ENCODE assay signal across 17 cellular contexts in the genomic region with DNA sequence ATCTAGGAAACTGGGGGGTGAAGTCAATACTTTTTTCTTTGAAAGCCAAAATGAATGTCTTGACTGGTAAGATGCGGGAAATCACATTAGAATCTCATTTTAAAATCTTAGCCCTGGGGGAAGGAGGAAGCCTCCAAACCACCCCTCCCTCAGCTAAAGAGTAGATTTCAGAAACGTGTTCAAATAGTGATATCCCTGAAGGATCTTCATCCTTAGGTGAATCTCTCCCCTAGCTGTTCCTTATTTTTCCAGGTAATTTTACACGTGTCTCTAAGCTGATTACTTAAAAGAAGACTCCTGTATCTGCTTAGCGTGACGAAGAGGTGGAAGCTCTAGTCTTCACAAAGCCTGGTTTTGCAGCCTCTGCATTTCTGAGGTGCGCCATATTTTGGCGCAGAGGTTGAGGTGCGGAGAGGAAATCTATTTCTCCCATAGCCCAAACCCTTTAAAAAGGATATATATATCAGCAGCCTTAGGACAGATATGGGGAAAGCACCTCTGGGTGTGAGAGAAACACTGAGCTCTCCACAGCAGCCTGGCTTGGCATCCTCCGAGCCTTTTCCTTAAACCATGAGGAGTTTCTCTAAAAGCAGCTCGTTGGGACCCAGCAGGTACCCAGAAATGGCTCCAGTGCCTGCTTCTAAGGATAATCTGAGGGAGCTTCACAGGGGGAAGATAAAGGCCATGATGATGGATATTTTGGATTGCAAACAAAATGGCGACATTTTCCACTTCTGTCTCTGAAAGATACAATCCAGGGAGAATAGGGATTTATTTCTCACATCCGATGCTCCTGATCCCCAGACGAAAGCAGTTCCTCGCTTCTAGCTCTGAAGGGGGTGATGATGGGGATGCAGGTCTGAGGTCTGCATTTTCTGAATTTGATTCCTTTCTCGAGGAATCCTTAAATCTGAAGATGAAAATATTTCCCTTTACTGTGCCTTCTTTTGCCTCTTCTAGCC. TPM values are rescaled to one million over a fixed set of nuclear protein-coding genes. Genes with fewer than 3 reads are reported as not detected.
DNase-seq lines count a peak whose midpoint lies in the region; ATAC-seq, FAIRE-seq and TF ChIP-seq lines count a peak whose summit lies in the region.
"Had no signal": no experiment of that assay in that cellular context is flagged by ENCODE, and none has a peak within 500 bp of the region (broad histone marks: within the 10 kb centered on the region; RNA-seq: fewer than 3 reads in every experiment).

No MANE protein-coding gene starts in this region.

- no peak overlapping the region for H3K4me2 ChIP-seq in H1 (ENCODE audit: insufficient read depth in 1 of 2, low read depth in 2 of 2, low read length in 2 of 2)
- H3K4me2 ChIP-seq in mesenchymal stem cell (ENCODE audit: low read length, poor library complexity, severe bottlenecking): peak overlapping the region; percentile 34

- no peak overlapping the region for H3K18ac ChIP-seq in H1 (ENCODE audit: extremely low read depth, low read length)
- no peak overlapping the region for H3K18ac ChIP-seq in mesenchymal stem cell (ENCODE audit: low read depth in 1 of 2, low read length in 2 of 2)

- intact Hi-C loops in Panc1 (cut with micrococcal nuclease; ENCODE audit: unreplicated experiment): no loop called here

- H4K91ac ChIP-seq in H1 (replicated peaks; ENCODE audit: insufficient read length, low read length) (no peak overlapping the region), mesenchymal stem cell (ENCODE audit: low read length) (no peak overlapping the region)

- no peak overlapping the region for H2BK15ac ChIP-seq in H1 (ENCODE audit: low read length)
- H2BK15ac ChIP-seq in mesenchymal stem cell (ENCODE audit: low read depth, poor library complexity, severe bottlenecking): no peak overlapping the region

- H3K4ac ChIP-seq in H1 (replicated peaks; ENCODE audit: insufficient read length, low read depth, low read length) (no peak overlapping the region), mesenchymal stem cell (ENCODE audit: low read depth in 1 of 2, low read length in 2 of 2) (no peak overlapping the region)

- 0 out of 2 replicates have a peak, but pooled peaks cover 1% of the 10 kb centered on the region for H3K23me2 ChIP-seq in H1 (ENCODE audit: low read depth, low read length)

- H3K79me1 ChIP-seq in H1 (ENCODE audit: low read depth, low read length): no peaks in the 10 kb centered on the region
- H3K79me1 ChIP-seq in mesenchymal stem cell (replicated peaks; ENCODE audit: low read length, poor library complexity, severe bottlenecking): no peaks in the 10 kb centered on the region

- no peak overlapping the region for H3K14ac ChIP-seq in H1 (ENCODE audit: insufficient read length)
- no peak overlapping the region for H3K14ac ChIP-seq in mesenchymal stem cell (ENCODE audit: low read length in 2 of 2)

- no peak overlapping the region for H3K4me3 ChIP-seq in Panc1 (ENCODE audit: low read depth in 2 of 2, low read length in 2 of 2)
- H3K4me3 ChIP-seq in H1 (ENCODE audit: extremely low read depth in 1 of 4, insufficient read depth in 2 of 4, low read depth in 3 of 4, low read length in 4 of 4): no peak overlapping the region
- H3K4me3 ChIP-seq in mesenchymal stem cell (ENCODE audit: insufficient read depth in 1 of 2, low read depth in 1 of 2, low read length in 2 of 2): no peak overlapping the region
- H3K4me3 ChIP-seq in stomach smooth muscle (ENCODE audit: low read length in 2 of 2): peak overlapping the region; percentile 96 to 97
- H3K4me3 ChIP-seq: GM23248, SJCRH30 had no signal

- H4K8ac ChIP-seq in H1 (ENCODE audit: extremely low read depth, insufficient read depth, low read length) (no peak overlapping the region), mesenchymal stem cell (ENCODE audit: low read length) (no peak overlapping the region)

- ATAC-seq in Panc1 (no peak), GM18858 (IDR thresholded peaks at IDR 0.05; ENCODE audit: unreplicated experiment) (no peak), GM19463 (IDR thresholded peaks at IDR 0.05; ENCODE audit: unreplicated experiment) (no peak)

- WGBS in H1 (ENCODE audit: extremely low coverage in 1 of 2, insufficient coverage in 1 of 2, insufficient read length in 1 of 2, insufficient replicate concordance in 2 of 2, low coverage in 1 of 2, low lambda C conversion rate in 2 of 2, missing lambda C conversion rate in 1 of 2), 2 experiments: 21% methylated on average over 15 of the region's 15 CpGs; no CpG with 5 or more reads in 1 of the 2 experiments
- WGBS in mesenchymal stem cell: 28% methylated on average over 10 of the region's 15 CpGs

- H2BK5ac ChIP-seq in H1 (ENCODE audit: low read depth, low read length): no peak overlapping the region
- no peak overlapping the region for H2BK5ac ChIP-seq in mesenchymal stem cell (ENCODE audit: low read depth, low read length, poor library complexity, severe bottlenecking)

- no peak overlapping the region for H2AK5ac ChIP-seq in H1 (ENCODE audit: low read depth, low read length)
- H2AK5ac ChIP-seq in mesenchymal stem cell (ENCODE audit: low read length, severe bottlenecking): peak overlapping the region; percentile 80

- CTCF ChIA-PET in Panc1 (lab: Charles Lee) (no interaction called here), H1 (lab: Charles Lee; ENCODE audit: partially characterized antibody) (interaction anchor here (0.8 to 2.9 kb wide), 12 partner anchors 9 to 65 kb away, joined by 3 to 13 read pairs (median 4); partner anchors contain the start of gene HOXA5)

- no peak overlapping the region for H4K5ac ChIP-seq in H1 (ENCODE audit: insufficient read length, low read depth, low read length)

- no peak for FAIRE-seq in H1 (lab: Jason Lieb, UNC)
- FAIRE-seq: GM18507 had no signal

- no peak overlapping the region for H2AFZ ChIP-seq in H1 (ENCODE audit: low read length)
- no peak overlapping the region for H2AFZ ChIP-seq in mesenchymal stem cell (ENCODE audit: low read depth, low read length)
- H2AFZ ChIP-seq: GM23248 had no signal

- DNase-seq in Panc1 (ENCODE audit: low read depth, low spot score): no peak
- DNase-seq in H1 (ENCODE audit: low read depth in 1 of 2, low spot score in 2 of 2): no peak
- DNase-seq in mesenchymal stem cell: no peak
- no peak for DNase-seq in NCI-H128 (lab: John Stamatoyannopoulos, UW; ENCODE audit: unreplicated experiment)
- DNase-seq in mucosa of gallbladder (ENCODE audit: low spot score): no peak
- DNase-seq: activated CD4-positive, alpha-beta T cell treated with anti-CD3 and anti-CD28 coated beads, Interleukin-2, amount 50 U/mL, for 48 hours; GM23248; NCI-H1092; NCI-H2227 treated with DMSO at 0.1 percent for 48 hours; SJCRH30; stimulated activated CD4-positive, alpha-beta T cell treated with anti-CD3 and anti-CD28 coated beads, Interleukin-4, amount 100 ng/mL, for 24 hours had no signal

- TF ChIP-seq EP300 in H1 (IDR thresholded peaks at IDR 0.05; ENCODE audit: borderline replicate concordance in 1 of 2, low read depth in 2 of 2, low read length in 2 of 2): no peak

- H3K27ac ChIP-seq in Panc1 (ENCODE audit: low read length) (peak overlapping the region; percentile 85), H1 (ENCODE audit: low read depth, low read length) (no peak overlapping the region), mesenchymal stem cell (ENCODE audit: low read length, poor library complexity, severe bottlenecking) (peak overlapping the region; percentile 76), stomach smooth muscle (ENCODE audit: low read length) (peak overlapping the region; percentile 97)
- H3K27ac ChIP-seq: GM23248, SJCRH30 had no signal

- in situ Hi-C loops in Panc1 (cut with HindIII; ENCODE audit: low pct_unique_long_range_greater_than_20kb, low sequenced_read_pairs): no loop called here

- H2BK12ac ChIP-seq in H1 (ENCODE audit: low read depth, low read length) (no peak overlapping the region), mesenchymal stem cell (ENCODE audit: low read length in 2 of 2) (no peak overlapping the region)

- TF ChIP-seq POLR2A in H1 (IDR thresholded peaks at IDR 0.05; ENCODE audit: control extremely low read depth in 1 of 2, low read depth in 2 of 2, low read length in 2 of 2): no peak

- H3K56ac ChIP-seq in H1 (replicated peaks; ENCODE audit: insufficient read length, low read depth, low read length): no peak overlapping the region

- H3K23ac ChIP-seq in H1 (ENCODE audit: insufficient read length) (no peak overlapping the region), mesenchymal stem cell (ENCODE audit: low read length in 2 of 2) (no peak overlapping the region)

- H4K20me1 ChIP-seq in H1 (replicated peaks in 1 of 2; ENCODE audit: control insufficient read depth in 1 of 2, insufficient read depth in 2 of 2, low read length in 2 of 2): peaks cover 21 to 38% of the 10 kb centered on the region in 2 experiments

- POLR2A ChIA-PET in Panc1 (lab: Charles Lee): interaction anchor here (0.8 kb wide), 1 partner anchor 227 kb away, joined by 11 read pairs; no protein-coding TSS in a partner anchor
- POLR2A ChIA-PET in H1 (lab: Charles Lee; ENCODE audit: partially characterized antibody): interaction anchor here (1.1 to 2.8 kb wide), 3 partner anchors 9 to 13 kb away, joined by 3 to 6 read pairs (median 5); partner anchors contain the start of gene HOXA1

- no peaks in the 10 kb centered on the region for H3K9me3 ChIP-seq in Panc1 (ENCODE audit: control insufficient read depth, insufficient read depth, low read depth, low read length)
- no peaks in the 10 kb centered on the region for H3K9me3 ChIP-seq in H1 (ENCODE audit: insufficient read depth in 2 of 2, low read depth in 1 of 2, low read length in 1 of 2)
- H3K9me3 ChIP-seq in mesenchymal stem cell (ENCODE audit: control insufficient read depth, low read length): no peaks in the 10 kb centered on the region
- no peaks in the 10 kb centered on the region for H3K9me3 ChIP-seq in stomach smooth muscle (ENCODE audit: control insufficient read depth in 2 of 2, low read length in 2 of 2)
- H3K9me3 ChIP-seq: right atrium auricular region had no signal

- H3K79me2 ChIP-seq in H1 (ENCODE audit: control insufficient read depth in 1 of 2, insufficient read depth in 2 of 2, low read length in 2 of 2): no peaks in the 10 kb centered on the region

- H3K9ac ChIP-seq in H1 (replicated peaks in 1 of 4; ENCODE audit: extremely low read depth in 1 of 4, low read depth in 3 of 4, low read length in 3 of 4): no peak overlapping the region
- H3K9ac ChIP-seq in mesenchymal stem cell (ENCODE audit: low read length): peak overlapping the region; percentile 96
- peak overlapping the region; percentile 90 to 92 for H3K9ac ChIP-seq in stomach smooth muscle (ENCODE audit: low read length in 2 of 2)
- H3K9ac ChIP-seq: GM23248 had no signal

- TF ChIP-seq RAD21 in H1 (IDR thresholded peaks at IDR 0.05 in 1 of 2, conservative IDR thresholded peaks at IDR 0.05 in 1 of 2; ENCODE audit: low read depth in 2 of 2, low read length in 2 of 2): no peak

- BruUV-seq in Panc1 (replicated peaks; lab: Mats Ljungman, UMichigan): no TSS peak

- no peaks in the 10 kb centered on the region for H3K27me3 ChIP-seq in Panc1 (ENCODE audit: control insufficient read depth, insufficient read depth, low read length)
- H3K27me3 ChIP-seq in H1 (replicated peaks in 1 of 4; ENCODE audit: control insufficient read depth in 3 of 4, extremely low read depth in 1 of 4, insufficient read depth in 3 of 4, low read length in 3 of 4): peaks cover 98 to 100% (median 99%) of the 10 kb centered on the region in 4 experiments
- no peaks in the 10 kb centered on the region for H3K27me3 ChIP-seq in mesenchymal stem cell (ENCODE audit: control insufficient read depth in 1 of 2, insufficient read depth in 1 of 2, low read length in 2 of 2)
- H3K27me3 ChIP-seq in stomach smooth muscle (ENCODE audit: control insufficient read depth in 1 of 2, insufficient read depth in 2 of 2, low read length in 2 of 2): no peaks in the 10 kb centered on the region
- H3K27me3 ChIP-seq: SJCRH30 had no signal

- TF ChIP-seq CTCF in Panc1 (IDR thresholded peaks at IDR 0.05) (no peak), H1 (IDR thresholded peaks at IDR 0.05; ENCODE audit: control extremely low read depth in 1 of 3, insufficient read depth in 1 of 3, low read depth in 1 of 3, low read length in 3 of 3) (no peak)

- H2BK120ac ChIP-seq in H1 (replicated peaks; ENCODE audit: low read depth, low read length) (no peak overlapping the region), mesenchymal stem cell (ENCODE audit: low read depth, low read length) (no peak overlapping the region)

- H3K4me1 ChIP-seq in Panc1 (ENCODE audit: control insufficient read depth, insufficient read depth, low read length) (peaks cover 74% of the 10 kb centered on the region), H1 (replicated peaks in 1 of 4; ENCODE audit: control insufficient read depth in 3 of 4, insufficient read depth in 4 of 4, low read length in 3 of 4) (peaks cover 0 to 16% (median 11%) of the 10 kb centered on the region in 4 experiments; a peak in 6 of 7 replicates), mesenchymal stem cell (ENCODE audit: control insufficient read depth, insufficient read depth, low read depth, low read length) (peaks cover 34% of the 10 kb centered on the region), stomach smooth muscle (ENCODE audit: control insufficient read depth, insufficient read depth, low read length) (peaks cover 57% of the 10 kb centered on the region)
- H3K4me1 ChIP-seq: SJCRH30 had no signal

- no peak overlapping the region for H2BK20ac ChIP-seq in H1 (ENCODE audit: low read length)

- H3K36me3 ChIP-seq in Panc1 (ENCODE audit: control insufficient read depth, insufficient read depth, low read length) (peaks cover 2% of the 10 kb centered on the region; the same call in 1 of the 2 replicates), H1 (ENCODE audit: control insufficient read depth in 2 of 4, insufficient read depth in 4 of 4, low read length in 3 of 4) (peaks cover 0 to 11% (median 0%) of the 10 kb centered on the region in 4 experiments; a peak in 1 of 8 replicates), mesenchymal stem cell (ENCODE audit: control insufficient read depth in 1 of 2, insufficient read depth in 2 of 2, low read depth in 1 of 2, low read length in 2 of 2) (peaks cover 12 to 34% of the 10 kb centered on the region in 2 experiments), stomach smooth muscle (ENCODE audit: control insufficient read depth in 2 of 2, insufficient read depth in 2 of 2, low read length in 2 of 2) (no peaks in the 10 kb centered on the region)
- H3K36me3 ChIP-seq: right atrium auricular region had no signal

RNA-seq across cellular contexts. Expression of gene HOXA2, which starts 3.0 kb away (rescaled TPM):
- total RNA-seq in Panc1 (2021; ENCODE audit: unreplicated experiment): 2.9 TPM
- polyA plus RNA-seq in Panc1 (2012; ENCODE audit: insufficient read length): 0.84 TPM
- not detected in 2 replicates for total RNA-seq in H1 (2021; fragmentation: NEBNext Ultra II Directional; extraction: Animal tissue kit (Norgen Biotek cat#: 25700))
- not detected in 2 replicates for polyA plus RNA-seq in H1 (2011; rRNA removed)
- not detected for polyA plus RNA-seq in H1 (2011; cell fraction: cytosol; rRNA removed)
- not detected for polyA plus RNA-seq in H1 (2011; cell fraction: nucleus; rRNA removed)
- not detected in 4 replicates for polyA plus RNA-seq in H1 (2012, experiment 1 of 2)
- polyA plus RNA-seq in H1 (2012, experiment 2 of 2): not detected
- not detected for polyA plus RNA-seq in H1 (2013, experiment 1 of 2)
- not detected for polyA plus RNA-seq in H1 (2013, experiment 2 of 2)
- not detected in 2 replicates for polyA minus RNA-seq in H1 (2011; rRNA and poly(A)+ RNA removed)
- polyA minus RNA-seq in H1 (2011; cell fraction: cytosol; rRNA and poly(A)+ RNA removed): not detected
- not detected for polyA minus RNA-seq in H1 (2011; cell fraction: nucleus; rRNA and poly(A)+ RNA removed)
- polyA plus RNA-seq in mesenchymal stem cell (2013, experiment 1 of 2): 0.51 TPM
- polyA plus RNA-seq in mesenchymal stem cell (2013, experiment 2 of 2): 0.58 TPM
- 0.52 TPM for total RNA-seq in mucosa of gallbladder
- total RNA-seq: GM23248 had no signal
- polyA plus RNA-seq: GM23248, IgD-negative memory B cell had no signal

RNA-seq across cellular contexts. Expression of gene HOXA1, which starts 9.6 kb away (rescaled TPM):
- 8.8 TPM for total RNA-seq in Panc1 (2021; ENCODE audit: unreplicated experiment)
- polyA plus RNA-seq in Panc1 (2012; ENCODE audit: insufficient read length): 5.3 TPM
- total RNA-seq in H1 (2021; fragmentation: NEBNext Ultra II Directional; extraction: Animal tissue kit (Norgen Biotek cat#: 25700)): not detected in 2 replicates
- not detected in 2 replicates for polyA plus RNA-seq in H1 (2011; rRNA removed)
- polyA plus RNA-seq in H1 (2011; cell fraction: cytosol; rRNA removed): not detected
- polyA plus RNA-seq in H1 (2011; cell fraction: nucleus; rRNA removed): not detected
- not detected in 4 replicates for polyA plus RNA-seq in H1 (2012, experiment 1 of 2)
- polyA plus RNA-seq in H1 (2012, experiment 2 of 2): not detected
- polyA plus RNA-seq in H1 (2013, experiment 1 of 2): not detected
- polyA plus RNA-seq in H1 (2013, experiment 2 of 2): 0.06 TPM
- not detected in 2 replicates for polyA minus RNA-seq in H1 (2011; rRNA and poly(A)+ RNA removed)
- not detected for polyA minus RNA-seq in H1 (2011; cell fraction: cytosol; rRNA and poly(A)+ RNA removed)
- polyA minus RNA-seq in H1 (2011; cell fraction: nucleus; rRNA and poly(A)+ RNA removed): not detected
- 1.6 TPM for polyA plus RNA-seq in mesenchymal stem cell (2013, experiment 1 of 2)
- polyA plus RNA-seq in mesenchymal stem cell (2013, experiment 2 of 2): 1.5 TPM
- 0.40 TPM for total RNA-seq in mucosa of gallbladder

RNA-seq across cellular contexts. Expression of gene HOXA4, which starts 25.1 kb away (rescaled TPM):
- total RNA-seq in Panc1 (2021; ENCODE audit: unreplicated experiment) (0.39 TPM), mucosa of gallbladder (2.3 TPM)
- 0.45 TPM for polyA plus RNA-seq in Panc1 (2012; ENCODE audit: insufficient read length)
- total RNA-seq in H1 (2021; fragmentation: NEBNext Ultra II Directional; extraction: Animal tissue kit (Norgen Biotek cat#: 25700)): not detected in 2 replicates
- polyA plus RNA-seq in H1 (2011; rRNA removed): not detected in 2 replicates
- not detected for polyA plus RNA-seq in H1 (2011; cell fraction: cytosol; rRNA removed)
- not detected for polyA plus RNA-seq in H1 (2011; cell fraction: nucleus; rRNA removed)
- polyA plus RNA-seq in H1 (2012, experiment 1 of 2): not detected in 4 replicates
- not detected for polyA plus RNA-seq in H1 (2012, experiment 2 of 2)
- polyA plus RNA-seq in H1 (2013, experiment 1 of 2): not detected
- polyA plus RNA-seq in H1 (2013, experiment 2 of 2): not detected
- not detected in 2 replicates for polyA minus RNA-seq in H1 (2011; rRNA and poly(A)+ RNA removed)
- not detected for polyA minus RNA-seq in H1 (2011; cell fraction: cytosol; rRNA and poly(A)+ RNA removed)
- polyA minus RNA-seq in H1 (2011; cell fraction: nucleus; rRNA and poly(A)+ RNA removed): not detected
- polyA plus RNA-seq in mesenchymal stem cell (2013, experiment 1 of 2): 0.91 TPM
- polyA plus RNA-seq in mesenchymal stem cell (2013, experiment 2 of 2): 1.1 TPM
- polyA plus RNA-seq: IgD-negative memory B cell had no signal

RNA-seq across cellular contexts. Expression of gene HOXA5, which starts 38.0 kb away (rescaled TPM):
- total RNA-seq in Panc1 (2021; ENCODE audit: unreplicated experiment): 3.9 TPM
- 3.0 TPM for polyA plus RNA-seq in Panc1 (2012; ENCODE audit: insufficient read length)
- total RNA-seq in H1 (2021; fragmentation: NEBNext Ultra II Directional; extraction: Animal tissue kit (Norgen Biotek cat#: 25700)): not detected in 2 replicates
- not detected in 2 replicates for polyA plus RNA-seq in H1 (2011; rRNA removed)
- not detected for polyA plus RNA-seq in H1 (2011; cell fraction: cytosol; rRNA removed)
- not detected for polyA plus RNA-seq in H1 (2011; cell fraction: nucleus; rRNA removed)
- polyA plus RNA-seq in H1 (2012, experiment 1 of 2): not detected in 4 replicates
- polyA plus RNA-seq in H1 (2012, experiment 2 of 2): not detected
- polyA plus RNA-seq in H1 (2013, experiment 1 of 2): not detected
- polyA plus RNA-seq in H1 (2013, experiment 2 of 2): not detected
- not detected in 2 replicates for polyA minus RNA-seq in H1 (2011; rRNA and poly(A)+ RNA removed)
- polyA minus RNA-seq in H1 (2011; cell fraction: cytosol; rRNA and poly(A)+ RNA removed): not detected
- polyA minus RNA-seq in H1 (2011; cell fraction: nucleus; rRNA and poly(A)+ RNA removed): not detected
- polyA plus RNA-seq in mesenchymal stem cell (2013, experiment 1 of 2): 2.0 TPM
- polyA plus RNA-seq in mesenchymal stem cell (2013, experiment 2 of 2): 2.0 TPM
- total RNA-seq in mucosa of gallbladder: 0.81 TPM
- polyA plus RNA-seq: IgD-negative memory B cell had no signal

RNA-seq across cellular contexts. Expression of gene HOXA6, which starts 42.1 kb away (rescaled TPM):
- total RNA-seq in Panc1 (2021; ENCODE audit: unreplicated experiment): 3.3 TPM
- 4.8 TPM for polyA plus RNA-seq in Panc1 (2012; ENCODE audit: insufficient read length)
- not detected in 2 replicates for total RNA-seq in H1 (2021; fragmentation: NEBNext Ultra II Directional; extraction: Animal tissue kit (Norgen Biotek cat#: 25700))
- polyA plus RNA-seq in H1 (2011; rRNA removed): not detected in 2 replicates
- polyA plus RNA-seq in H1 (2011; cell fraction: cytosol; rRNA removed): not detected
- polyA plus RNA-seq in H1 (2011; cell fraction: nucleus; rRNA removed): not detected
- polyA plus RNA-seq in H1 (2012, experiment 1 of 2): not detected in 4 replicates
- not detected for polyA plus RNA-seq in H1 (2012, experiment 2 of 2)
- polyA plus RNA-seq in H1 (2013, experiment 1 of 2): not detected
- polyA plus RNA-seq in H1 (2013, experiment 2 of 2): not detected
- polyA minus RNA-seq in H1 (2011; rRNA and poly(A)+ RNA removed): not detected in 2 replicates
- not detected for polyA minus RNA-seq in H1 (2011; cell fraction: cytosol; rRNA and poly(A)+ RNA removed)
- polyA minus RNA-seq in H1 (2011; cell fraction: nucleus; rRNA and poly(A)+ RNA removed): not detected
- 0.62 TPM for polyA plus RNA-seq in mesenchymal stem cell (2013, experiment 1 of 2)
- polyA plus RNA-seq in mesenchymal stem cell (2013, experiment 2 of 2): 0.59 TPM
- total RNA-seq in mucosa of gallbladder: 0.29 TPM
- total RNA-seq: right atrium auricular region had no signal

Comparison
In these comparisons a context has a peak if more than half of its experiments do, and no peak if none do; other contexts are left out.
1. H3K4me3 ChIP-seq: peak in stomach smooth muscle (2 of 2); none in Panc1 (0 of 2), H1 (0 of 4) and mesenchymal stem cell (0 of 2).
2. H3K9ac ChIP-seq: peak in mesenchymal stem cell (single experiment) and stomach smooth muscle (2 of 2); none in H1 (0 of 4).